In the genomic region with DNA sequence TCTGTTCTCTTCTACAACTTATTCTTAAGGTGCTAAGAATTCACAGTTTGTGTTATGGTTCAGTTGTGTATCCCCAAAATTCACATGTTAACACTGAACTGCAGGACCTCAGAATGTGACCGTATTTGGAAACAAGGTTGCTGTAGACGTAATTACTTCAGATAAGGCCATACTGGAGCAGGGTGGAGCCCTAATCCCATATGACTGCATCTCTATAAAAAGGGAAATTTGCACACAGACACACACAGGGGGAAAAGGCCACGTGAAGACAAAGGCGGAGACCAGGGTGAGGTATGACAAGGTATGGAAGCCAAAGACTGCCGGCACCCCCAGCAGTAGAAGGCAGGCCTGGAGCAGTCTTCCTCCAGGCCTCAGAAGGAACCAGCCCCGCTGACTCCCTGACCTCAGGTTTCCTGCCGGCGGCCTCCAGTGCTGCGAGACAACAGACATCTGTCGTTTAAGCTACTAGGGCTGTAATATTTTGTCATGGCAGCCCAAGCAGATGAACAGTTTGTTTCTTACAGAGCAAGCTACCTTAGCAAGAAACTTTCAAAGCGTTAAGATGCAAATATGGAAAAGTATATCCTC, we compare ENCODE assay signal across 28 cellular contexts.
DNase-seq lines count a peak whose midpoint lies in the region; ATAC-seq, FAIRE-seq and TF ChIP-seq lines count a peak whose summit lies in the region.
"Had no signal": no experiment of that assay in that cellular context is flagged by ENCODE, and none has a peak within 500 bp of the region (broad histone marks: within the 10 kb centered on the region; RNA-seq: fewer than 3 reads in every experiment).

No MANE protein-coding gene starts in this region.

- TF ChIP-seq CTCF in CD8-positive, alpha-beta T cell (IDR thresholded peaks at IDR 0.05), result no peak
- TF ChIP-seq CTCF in H1 (IDR thresholded peaks at IDR 0.05; ENCODE audit: control extremely low read depth in 1 of 3, insufficient read depth in 1 of 3, low read depth in 1 of 3, low read length in 3 of 3) (no peak), WERI-Rb-1 (IDR thresholded peaks at IDR 0.05; ENCODE audit: low read depth, low read length) (no peak)

- no peak for TF ChIP-seq EP300 in H1 (IDR thresholded peaks at IDR 0.05; ENCODE audit: borderline replicate concordance in 1 of 2, low read depth in 2 of 2, low read length in 2 of 2)

- H2BK12ac ChIP-seq in H1 (ENCODE audit: low read depth, low read length), result no peak overlapping the region

- H3K14ac ChIP-seq in H1 (ENCODE audit: insufficient read length), result no peak overlapping the region

- WGBS in H1 (ENCODE audit: extremely low coverage in 1 of 2, insufficient coverage in 1 of 2, insufficient read length in 1 of 2, insufficient replicate concordance in 2 of 2, low coverage in 1 of 2, low lambda C conversion rate in 2 of 2, missing lambda C conversion rate in 1 of 2), 2 experiments, result 89% methylated on average over 11 of the region's 11 CpGs; no CpG with 5 or more reads in 1 of the 2 experiments

- H3K79me1 ChIP-seq in H1 (ENCODE audit: low read depth, low read length), result no peaks in the 10 kb centered on the region

- no peak overlapping the region; the same call in 1 of the 2 replicates for H4K8ac ChIP-seq in H1 (ENCODE audit: extremely low read depth, insufficient read depth, low read length)

- no peak overlapping the region for H2BK120ac ChIP-seq in H1 (replicated peaks; ENCODE audit: low read depth, low read length)

- H4K20me1 ChIP-seq in H1 (replicated peaks in 1 of 2; ENCODE audit: control insufficient read depth in 1 of 2, insufficient read depth in 2 of 2, low read length in 2 of 2), result no peaks in the 10 kb centered on the region

- DNase-seq in CD8-positive, alpha-beta T cell, result no peak
- DNase-seq in Kasumi-1 (lab: John Stamatoyannopoulos, UW), result peak; percentile 89 to 92
- DNase-seq in H1 (ENCODE audit: low read depth in 1 of 2, low spot score in 2 of 2), result peak in 1 of 2 experiments; percentile 31
- DNase-seq in naive thymus-derived CD8-positive, alpha-beta T cell, result no peak
- DNase-seq in WERI-Rb-1, result no peak
- DNase-seq in NCI-H774 (lab: John Stamatoyannopoulos, UW), result no peak
- DNase-seq in NCI-H2227 treated with DMSO at 0.1 percent for 48 hours (lab: John Stamatoyannopoulos, UW), result no peak
- DNase-seq: activated CD4-positive, CD25-positive, alpha-beta regulatory T cell treated with anti-CD3 and anti-CD28 coated beads, Interleukin-2, amount 50 U/mL, for 72 hours; activated effector memory CD4-positive, alpha-beta T cell treated with anti-CD3 and anti-CD28 coated beads, Interleukin-2, amount 50 U/mL, for 16 hours; amygdala; central memory CD4-positive, alpha-beta T cell; DMS53; dorsolateral prefrontal cortex; foreskin melanocyte; GOT3; MV-4-11; NCI-H187 treated with DMSO at 0.1 percent for 48 hours; NCI-H446; Peyer's patch; stimulated activated CD4-positive, alpha-beta T cell treated with anti-CD3 and anti-CD28 coated beads, Interleukin-1b, Interleukin-23, amount 100 ng/mL, for 48 hours had no signal

- no peak for TF ChIP-seq POLR2A in H1 (IDR thresholded peaks at IDR 0.05; ENCODE audit: control extremely low read depth in 1 of 2, low read depth in 2 of 2, low read length in 2 of 2)

- H3K9ac ChIP-seq in H1 (replicated peaks in 1 of 4; ENCODE audit: extremely low read depth in 1 of 4, low read depth in 3 of 4, low read length in 3 of 4), result no peak overlapping the region

- H3K4ac ChIP-seq in H1 (replicated peaks; ENCODE audit: insufficient read length, low read depth, low read length), result no peak overlapping the region

- peak overlapping the region; percentile 23 for H3K27ac Mint-ChIP-seq in CD8-positive, alpha-beta T cell
- H3K27ac Mint-ChIP-seq in naive thymus-derived CD8-positive, alpha-beta T cell, result peak overlapping the region in 7 of 10 donors; percentile 16 to 77 (median 52)
- H3K27ac Mint-ChIP-seq: natural killer cell treated with Interleukin-12 subunit alpha and Interleukin-12 subunit beta and Interleukin-15 and Interleukin-18, amount 100 ng/mL, for 72 hours; stimulated activated memory B cell treated with anti-CD40 and anti-IgM and Interleukin-4, amounts not matched to agents 10 μg/mL and 1 μg/mL and 100 μg/mL, for 72 hours; T-helper 2 cell treated with Interferon-gamma antibody and Interleukin-4, amounts not matched to agents 5 μg/mL and 100 μg/mL, for 36 hours had no signal

- H3K23me2 ChIP-seq in H1 (ENCODE audit: low read depth, low read length), result no peaks in the 10 kb centered on the region

- no peak overlapping the region for H3K4me3 ChIP-seq in CD8-positive, alpha-beta T cell (ENCODE audit: low read depth, low read length)
- H3K4me3 ChIP-seq in H1 (ENCODE audit: extremely low read depth in 1 of 4, insufficient read depth in 2 of 4, low read depth in 3 of 4, low read length in 4 of 4) (no peak overlapping the region), WERI-Rb-1 (ENCODE audit: low read depth, low read length) (no peak overlapping the region)
- H3K4me3 ChIP-seq: dorsolateral prefrontal cortex, Peyer's patch, SJSA1, thoracic aorta had no signal

- H3K23ac ChIP-seq in H1 (ENCODE audit: insufficient read length), result no peak overlapping the region

- H2BK20ac ChIP-seq in H1 (ENCODE audit: low read length), result no peak overlapping the region

- no peak overlapping the region for H4K91ac ChIP-seq in H1 (replicated peaks; ENCODE audit: insufficient read length, low read length)

- no peaks in the 10 kb centered on the region for H3K9me3 Mint-ChIP-seq in CD8-positive, alpha-beta T cell
- H3K9me3 Mint-ChIP-seq in naive thymus-derived CD8-positive, alpha-beta T cell, result no peaks in the 10 kb centered on the region
- H3K9me3 Mint-ChIP-seq: natural killer cell treated with Interleukin-12 subunit alpha and Interleukin-12 subunit beta and Interleukin-15 and Interleukin-18, amount 100 ng/mL, for 72 hours; stimulated activated memory B cell treated with anti-CD40 and anti-IgM and Interleukin-4, amounts not matched to agents 10 μg/mL and 1 μg/mL and 100 μg/mL, for 72 hours; T-helper 2 cell treated with Interferon-gamma antibody and Interleukin-4, amounts not matched to agents 5 μg/mL and 100 μg/mL, for 36 hours had no signal

- H2BK15ac ChIP-seq in H1 (ENCODE audit: low read length), result no peak overlapping the region

- no peak for FAIRE-seq in H1 (lab: Jason Lieb, UNC)
- FAIRE-seq: GM12892, keratinocyte had no signal

- H3K4me1 ChIP-seq in CD8-positive, alpha-beta T cell (ENCODE audit: insufficient read depth, low read length), result no peaks in the 10 kb centered on the region
- no peaks in the 10 kb centered on the region; a peak in 2 of 7 replicates for H3K4me1 ChIP-seq in H1 (replicated peaks in 1 of 4; ENCODE audit: control insufficient read depth in 3 of 4, insufficient read depth in 4 of 4, low read length in 3 of 4)
- H3K4me1 ChIP-seq: Peyer's patch, SJSA1 had no signal

- no peaks in the 10 kb centered on the region for H3K79me2 ChIP-seq in H1 (ENCODE audit: control insufficient read depth in 1 of 2, insufficient read depth in 2 of 2, low read length in 2 of 2)

- ATAC-seq in CD8-positive, alpha-beta T cell, result no peak
- ATAC-seq in naive thymus-derived CD8-positive, alpha-beta T cell, result no peak
- ATAC-seq: natural killer cell treated with Interleukin-12 subunit alpha and Interleukin-12 subunit beta and Interleukin-15 and Interleukin-18, amount 100 ng/mL, for 72 hours; stimulated activated memory B cell treated with anti-CD40 and anti-IgM and Interleukin-4, amounts not matched to agents 10 μg/mL and 1 μg/mL and 100 μg/mL, for 72 hours had no signal

- H3K4me3 Mint-ChIP-seq in CD8-positive, alpha-beta T cell, result no peak overlapping the region
- no peak overlapping the region for H3K4me3 Mint-ChIP-seq in naive thymus-derived CD8-positive, alpha-beta T cell
- H3K4me3 Mint-ChIP-seq: natural killer cell treated with Interleukin-12 subunit alpha and Interleukin-12 subunit beta and Interleukin-15 and Interleukin-18, amount 100 ng/mL, for 72 hours; stimulated activated memory B cell treated with anti-CD40 and anti-IgM and Interleukin-4, amounts not matched to agents 10 μg/mL and 1 μg/mL and 100 μg/mL, for 72 hours; T-helper 2 cell treated with Interferon-gamma antibody and Interleukin-4, amounts not matched to agents 5 μg/mL and 100 μg/mL, for 36 hours had no signal

- no peaks in the 10 kb centered on the region for H3K4me1 Mint-ChIP-seq in CD8-positive, alpha-beta T cell (ENCODE audit: low read depth)
- H3K4me1 Mint-ChIP-seq in naive thymus-derived CD8-positive, alpha-beta T cell, result peaks cover 0 to 7% (median 0%) of the 10 kb centered on the region in 4 donors
- H3K4me1 Mint-ChIP-seq: stimulated activated memory B cell treated with anti-CD40 and anti-IgM and Interleukin-4, amounts not matched to agents 10 μg/mL and 1 μg/mL and 100 μg/mL, for 72 hours had no signal

- POLR2A ChIA-PET in CD8-positive, alpha-beta T cell (lab: Charles Lee), result no interaction called here
- POLR2A ChIA-PET in H1 (lab: Charles Lee; ENCODE audit: partially characterized antibody), result no interaction called here
- POLR2A ChIA-PET in naive thymus-derived CD8-positive, alpha-beta T cell (lab: Charles Lee), result interaction anchor here (0.6 kb wide), 1 partner anchor 140 kb away, joined by 3 read pairs; no protein-coding TSS in a partner anchor

- H2BK5ac ChIP-seq in H1 (ENCODE audit: low read depth, low read length), result no peak overlapping the region

- H4K5ac ChIP-seq in H1 (ENCODE audit: insufficient read length, low read depth, low read length), result no peak overlapping the region

- no peak overlapping the region for H3K27ac ChIP-seq in CD8-positive, alpha-beta T cell (ENCODE audit: low read depth, low read length)
- peak overlapping the region; percentile 25; the same call in 1 of the 2 replicates for H3K27ac ChIP-seq in H1 (ENCODE audit: low read depth, low read length)
- H3K27ac ChIP-seq in WERI-Rb-1, result no peak overlapping the region
- H3K27ac ChIP-seq: dorsolateral prefrontal cortex, epithelial cell of prostate, Peyer's patch, SJSA1, thoracic aorta had no signal

- no peak overlapping the region for H3K4me2 ChIP-seq in H1 (ENCODE audit: insufficient read depth in 1 of 2, low read depth in 2 of 2, low read length in 2 of 2)

- H3K27me3 ChIP-seq in CD8-positive, alpha-beta T cell (ENCODE audit: insufficient read depth, low read length), result no peaks in the 10 kb centered on the region
- H3K27me3 ChIP-seq in H1 (replicated peaks in 1 of 4; ENCODE audit: control insufficient read depth in 3 of 4, extremely low read depth in 1 of 4, insufficient read depth in 3 of 4, low read length in 3 of 4) (no peaks in the 10 kb centered on the region), WERI-Rb-1 (ENCODE audit: insufficient read depth, low read depth, severe bottlenecking) (no peaks in the 10 kb centered on the region)
- H3K27me3 ChIP-seq: dorsolateral prefrontal cortex, Peyer's patch, SJSA1 had no signal

- H3K36me3 Mint-ChIP-seq in CD8-positive, alpha-beta T cell, result peaks cover 59% of the 10 kb centered on the region
- H3K36me3 Mint-ChIP-seq in naive thymus-derived CD8-positive, alpha-beta T cell, result peaks cover 10 to 68% (median 28%) of the 10 kb centered on the region in 3 donors

- H2AK5ac ChIP-seq in H1 (ENCODE audit: low read depth, low read length), result no peak overlapping the region

- CTCF ChIA-PET in CD8-positive, alpha-beta T cell (lab: Charles Lee), result interaction anchor here (1.1 kb wide), 1 partner anchor 17 kb away, joined by 3 read pairs; no protein-coding TSS in a partner anchor
- CTCF ChIA-PET in H1 (lab: Charles Lee; ENCODE audit: partially characterized antibody), result interaction anchor here (0.6 to 2.7 kb wide), 6 partner anchors 9 to 130 kb away, joined by 3 to 9 read pairs (median 4); no protein-coding TSS in a partner anchor

- no peaks in the 10 kb centered on the region for H3K9me3 ChIP-seq in CD8-positive, alpha-beta T cell (ENCODE audit: low read length)
- no peaks in the 10 kb centered on the region for H3K9me3 ChIP-seq in H1 (ENCODE audit: insufficient read depth in 2 of 2, low read depth in 1 of 2, low read length in 1 of 2)
- no peaks in the 10 kb centered on the region for H3K9me3 ChIP-seq in WERI-Rb-1 (ENCODE audit: severe bottlenecking)
- H3K9me3 ChIP-seq: Peyer's patch, SJSA1, thoracic aorta had no signal

- no peaks in the 10 kb centered on the region for H3K27me3 Mint-ChIP-seq in CD8-positive, alpha-beta T cell (ENCODE audit: low read depth)
- no peaks in the 10 kb centered on the region for H3K27me3 Mint-ChIP-seq in naive thymus-derived CD8-positive, alpha-beta T cell
- H3K27me3 Mint-ChIP-seq: natural killer cell treated with Interleukin-12 subunit alpha and Interleukin-12 subunit beta and Interleukin-15 and Interleukin-18, amount 100 ng/mL, for 72 hours; stimulated activated memory B cell treated with anti-CD40 and anti-IgM and Interleukin-4, amounts not matched to agents 10 μg/mL and 1 μg/mL and 100 μg/mL, for 72 hours had no signal

- H3K18ac ChIP-seq in H1 (ENCODE audit: extremely low read depth, low read length), result no peak overlapping the region

- no peak for TF ChIP-seq RAD21 in H1 (IDR thresholded peaks at IDR 0.05 in 1 of 2, conservative IDR thresholded peaks at IDR 0.05 in 1 of 2; ENCODE audit: low read depth in 2 of 2, low read length in 2 of 2)

- peaks cover 22% of the 10 kb centered on the region for H3K36me3 ChIP-seq in CD8-positive, alpha-beta T cell (ENCODE audit: insufficient read depth, low read length)
- H3K36me3 ChIP-seq in H1 (ENCODE audit: control insufficient read depth in 2 of 4, insufficient read depth in 4 of 4, low read length in 3 of 4) (peaks cover 0 to 47% (median 14%) of the 10 kb centered on the region in 4 experiments; a peak in 6 of 8 replicates), WERI-Rb-1 (no peaks in the 10 kb centered on the region; the same call in 1 of the 2 replicates)

- no peak overlapping the region for H3K56ac ChIP-seq in H1 (replicated peaks; ENCODE audit: insufficient read length, low read depth, low read length)

- intact Hi-C loops in CD8-positive, alpha-beta T cell (cut with DNase I, micrococcal nuclease), result no loop called here

- H2AFZ ChIP-seq in H1 (ENCODE audit: low read length), result no peak overlapping the region

Comparison
In these comparisons a context has a peak if more than half of its experiments do, and no peak if none do; other contexts are left out.
1. DNase-seq: peak in Kasumi-1 (2 of 2); none in CD8-positive, alpha-beta T cell (0 of 7), naive thymus-derived CD8-positive, alpha-beta T cell (0 of 10), WERI-Rb-1 (single experiment), NCI-H774 (single experiment) and NCI-H2227 treated with DMSO at 0.1 percent for 48 hours (single experiment).